Comparison of ENCODE assay signal across 1 cellular context in genomic region chr18:59268722-59269562, GRCh38.
TF ChIP-seq lines count a peak whose summit lies in the region.

No MANE protein-coding gene starts in this region.

TF ChIP-seq in HCT116, 20 proteins besides CTCF, POLR2A, EP300 and RAD21 (continued from another document):
- TF ChIP-seq ZBTB33 (IDR thresholded peaks at IDR 0.05; ENCODE audit: extremely low read depth, insufficient replicate concordance, low read length) (no peak), EZH2phosphoT487 (IDR thresholded peaks at IDR 0.05; ENCODE audit: borderline replicate concordance) (no peak)
TF ChIP-seq in HCT116: peak in this region for 0.
